1 cellular context compared by ENCODE assay signal in genomic region chr3:71228156-71228885, GRCh38.
A peak's percentile ranks its signal among the peaks of the same experiment; 100 is the strongest.
TF ChIP-seq lines count a peak whose summit lies in the region.

No MANE protein-coding gene starts in this region.

TF ChIP-seq in HEK293, 187 proteins besides CTCF, POLR2A, EP300 and RAD21 (continued from another document):
- TF ChIP-seq ZBTB26 (tag by site-specific recombination; optimal IDR thresholded peaks at IDR 0.05) (no peak), ZNF768 (tag by site-specific recombination; IDR thresholded peaks at IDR 0.05) (no peak), ZNF501 (tag by site-specific recombination; IDR thresholded peaks at IDR 0.05) (no peak), HOXC10 (CRISPR knock-in tag; IDR thresholded peaks at IDR 0.05) (no peak), ZNF302 (tag by site-specific recombination; IDR thresholded peaks at IDR 0.05; ENCODE audit: low read depth) (no peak), ZNF629 (tag by site-specific recombination; IDR thresholded peaks at IDR 0.05) (peak; percentile 61; the same call in 1 of the 2 replicates), ZNF621 (tag by site-specific recombination; IDR thresholded peaks at IDR 0.05) (no peak), ZBTB17 (tag by site-specific recombination; IDR thresholded peaks at IDR 0.05) (peak; percentile 29; the same call in 1 of the 2 replicates), ZNF660 (tag by site-specific recombination; IDR thresholded peaks at IDR 0.05) (no peak), ZNF366 (tag by site-specific recombination; conservative IDR thresholded peaks at IDR 0.05) (peak; percentile 71), GLI2 (tag by site-specific recombination; IDR thresholded peaks at IDR 0.05; ENCODE audit: borderline replicate concordance, low read depth) (peak; percentile 49; the same call in 1 of the 2 replicates), ZFP41 (tag by site-specific recombination; IDR thresholded peaks at IDR 0.05; ENCODE audit: borderline replicate concordance) (no peak), ZNF10 (tag by site-specific recombination; IDR thresholded peaks at IDR 0.05) (peak; percentile 82; the same call in 1 of the 2 replicates), ZNF76 (tag by site-specific recombination; IDR thresholded peaks at IDR 0.05; ENCODE audit: borderline replicate concordance, low read depth) (no peak), ZNF18 (tag by site-specific recombination; IDR thresholded peaks at IDR 0.05) (no peak), ZNF843 (tag by site-specific recombination; IDR thresholded peaks at IDR 0.05) (0 out of 2 replicates have a peak, but pooled peaks have one; percentile 52), PRDM1 (tag by site-specific recombination; IDR thresholded peaks at IDR 0.05) (no peak), FEZF1 (tag by site-specific recombination; IDR thresholded peaks at IDR 0.05) (peak; percentile 62), INSM2 (tag by site-specific recombination; IDR thresholded peaks at IDR 0.05) (peak; percentile 62), SP7 (tag by site-specific recombination; IDR thresholded peaks at IDR 0.05) (peak; percentile 45; the same call in 1 of the 2 replicates), ZNF211 (tag by site-specific recombination; IDR thresholded peaks at IDR 0.05; ENCODE audit: low read depth) (no peak), ZSCAN23 (tag by site-specific recombination; IDR thresholded peaks at IDR 0.05) (no peak), ZNF473 (tag by site-specific recombination; IDR thresholded peaks at IDR 0.05) (no peak), ZNF274 (IDR thresholded peaks at IDR 0.05; ENCODE audit: low read length) (no peak), ZNF274 (tag by site-specific recombination; IDR thresholded peaks at IDR 0.05; ENCODE audit: borderline replicate concordance) (no peak), ZEB2 (tag by site-specific recombination; IDR thresholded peaks at IDR 0.05) (peak; percentile 87)
